In genomic region chrX:151737494-151737893, GRCh38 we compare ENCODE assay signal across 29 cellular contexts. TPM values are rescaled to one million over a fixed set of nuclear protein-coding genes. Genes with fewer than 3 reads are reported as not detected.
DNase-seq lines count a peak whose midpoint lies in the region; ATAC-seq and TF ChIP-seq lines count a peak whose summit lies in the region.
"Had no signal": no experiment of that assay in that cellular context is flagged by ENCODE, and none has a peak within 500 bp of the region (broad histone marks: within the 10 kb centered on the region; RNA-seq: fewer than 3 reads in every experiment).

No MANE protein-coding gene starts in this region.

- no peaks in the 10 kb centered on the region for H3K4me1 Mint-ChIP-seq in activated CD8-positive, alpha-beta T cell treated with anti-CD3 and anti-CD28 coated beads for 36 hours (ENCODE audit: low read depth)
- H3K4me1 Mint-ChIP-seq in activated T-cell treated with anti-CD3 and anti-CD28 coated beads, Interleukin-2, amount 50 U/mL, for 72 hours (ENCODE audit: low read depth), result no peaks in the 10 kb centered on the region
- no peaks in the 10 kb centered on the region for H3K4me1 Mint-ChIP-seq in activated T-cell treated with anti-CD3 and anti-CD28 coated beads, Interleukin-2, amount 50 U/mL, for 24 hours (ENCODE audit: low read depth)
- H3K4me1 Mint-ChIP-seq: CD14-positive monocyte; CD4-positive, alpha-beta memory T cell; CD4-positive, CD25-positive, alpha-beta regulatory T cell; CD8-positive, alpha-beta memory T cell had no signal

- peaks cover 4% of the 10 kb centered on the region for H3K27me3 Mint-ChIP-seq in activated CD8-positive, alpha-beta T cell treated with anti-CD3 and anti-CD28 coated beads for 36 hours
- peaks cover 52% of the 10 kb centered on the region for H3K27me3 Mint-ChIP-seq in activated T-cell treated with anti-CD3 and anti-CD28 coated beads, Interleukin-2, amount 50 U/mL, for 72 hours (ENCODE audit: low read depth)
- peaks cover 59% of the 10 kb centered on the region for H3K27me3 Mint-ChIP-seq in activated T-cell treated with anti-CD3 and anti-CD28 coated beads, Interleukin-2, amount 50 U/mL, for 24 hours
- H3K27me3 Mint-ChIP-seq: CD4-positive, CD25-positive, alpha-beta regulatory T cell had no signal

- no peak for TF ChIP-seq EP300 in sigmoid colon (IDR thresholded peaks at IDR 0.05)

- H4K20me1 ChIP-seq in BLaER1, result no peaks in the 10 kb centered on the region; the same call in 1 of the 2 replicates
- peaks cover 0 to 9% (median 0%) of the 10 kb centered on the region in 11 experiments; a peak in 2 of 22 replicates for H4K20me1 ChIP-seq in BLaER1 treated with 17β-estradiol and CSF1 and Interleukin-3, amounts not matched to agents 10 nM and 100 nM

- peak overlapping the region; percentile 49 for H3K4me2 ChIP-seq in BLaER1
- H3K4me2 ChIP-seq in BLaER1 treated with 17β-estradiol and CSF1 and Interleukin-3, amounts not matched to agents 10 nM and 100 nM, result peak overlapping the region in 6 of 11 experiments; percentile 34 to 61 (median 51); a peak in 5 of 22 replicates

- H3K9me3 Mint-ChIP-seq in activated CD8-positive, alpha-beta T cell treated with anti-CD3 and anti-CD28 coated beads for 36 hours, result no peaks in the 10 kb centered on the region
- H3K9me3 Mint-ChIP-seq in activated T-cell treated with anti-CD3 and anti-CD28 coated beads, Interleukin-2, amount 50 U/mL, for 72 hours, result no peaks in the 10 kb centered on the region
- H3K9me3 Mint-ChIP-seq in activated T-cell treated with anti-CD3 and anti-CD28 coated beads, Interleukin-2, amount 50 U/mL, for 24 hours, result no peaks in the 10 kb centered on the region
- H3K9me3 Mint-ChIP-seq: CD4-positive, CD25-positive, alpha-beta regulatory T cell; CD8-positive, alpha-beta memory T cell had no signal

- no peak overlapping the region for H3K27ac ChIP-seq in BLaER1
- no peak overlapping the region for H3K27ac ChIP-seq in BLaER1 treated with 17β-estradiol and CSF1 and Interleukin-3, amounts not matched to agents 10 nM and 100 nM
- H3K27ac ChIP-seq in sigmoid colon, result no peak overlapping the region

- H3K27ac Mint-ChIP-seq in activated CD8-positive, alpha-beta T cell treated with anti-CD3 and anti-CD28 coated beads for 36 hours, result no peak overlapping the region
- H3K27ac Mint-ChIP-seq in activated T-cell treated with anti-CD3 and anti-CD28 coated beads, Interleukin-2, amount 50 U/mL, for 72 hours, result no peak overlapping the region
- H3K27ac Mint-ChIP-seq in activated T-cell treated with anti-CD3 and anti-CD28 coated beads, Interleukin-2, amount 50 U/mL, for 24 hours, result no peak overlapping the region
- H3K27ac Mint-ChIP-seq: CD4-positive, alpha-beta memory T cell; CD4-positive, CD25-positive, alpha-beta regulatory T cell had no signal

- no peak for ATAC-seq in activated CD8-positive, alpha-beta T cell treated with anti-CD3 and anti-CD28 coated beads for 36 hours
- no peak for ATAC-seq in GM18858 (IDR thresholded peaks at IDR 0.05; ENCODE audit: unreplicated experiment)
- no peak for ATAC-seq in activated T-cell treated with anti-CD3 and anti-CD28 coated beads, Interleukin-2, amount 50 U/mL, for 72 hours (replicated peaks in 1 of 2)
- ATAC-seq: GM12878 had no signal

- CTCF ChIA-PET in activated CD8-positive, alpha-beta T cell treated with anti-CD3 and anti-CD28 coated beads for 36 hours (lab: Charles Lee), result no interaction called here

- DNase-seq in mesenteric fat pad (ENCODE audit: low spot score) (peak; percentile 65), sigmoid colon (peak; percentile 1)
- DNase-seq in activated CD8-positive, alpha-beta T cell treated with anti-CD3 and anti-CD28 coated beads for 36 hours, result no peak
- no peak for DNase-seq in activated T-cell treated with anti-CD3 and anti-CD28 coated beads, Interleukin-2, amount 50 U/mL, for 72 hours
- DNase-seq in activated T-cell treated with anti-CD3 and anti-CD28 coated beads, Interleukin-2, amount 50 U/mL, for 24 hours, result no peak
- DNase-seq: 8988T; ACHN; BE2C; C1 segment of cervical spinal cord; CD4-positive, alpha-beta memory T cell; CD4-positive, CD25-positive, alpha-beta regulatory T cell; CD8-positive, alpha-beta memory T cell; COR-L47; DMS 273 treated with DMSO at 0.1 percent for 48 hours; DMS153; DMS53; DMS79; DND-41; EL; GDM1 had no signal

- TF ChIP-seq CTCF in sigmoid colon (IDR thresholded peaks at IDR 0.05), result no peak
- no peak for TF ChIP-seq CTCF in activated CD8-positive, alpha-beta T cell treated with anti-CD3 and anti-CD28 coated beads for 36 hours (IDR thresholded peaks at IDR 0.05)

- no peaks in the 10 kb centered on the region for H3K36me3 Mint-ChIP-seq in activated CD8-positive, alpha-beta T cell treated with anti-CD3 and anti-CD28 coated beads for 36 hours (ENCODE audit: low read depth)
- H3K36me3 Mint-ChIP-seq in activated T-cell treated with anti-CD3 and anti-CD28 coated beads, Interleukin-2, amount 50 U/mL, for 72 hours (ENCODE audit: insufficient read depth in 2 of 2), result no peaks in the 10 kb centered on the region
- no peaks in the 10 kb centered on the region for H3K36me3 Mint-ChIP-seq in activated T-cell treated with anti-CD3 and anti-CD28 coated beads, Interleukin-2, amount 50 U/mL, for 24 hours (ENCODE audit: low read depth)
- H3K36me3 Mint-ChIP-seq: CD14-positive monocyte; CD4-positive, alpha-beta memory T cell; CD4-positive, CD25-positive, alpha-beta regulatory T cell; CD8-positive, alpha-beta memory T cell had no signal

- H3K27me3 ChIP-seq in BLaER1, result peaks cover 99% of the 10 kb centered on the region
- peaks cover 97 to 100% (median 100%) of the 10 kb centered on the region in 11 experiments for H3K27me3 ChIP-seq in BLaER1 treated with 17β-estradiol and CSF1 and Interleukin-3, amounts not matched to agents 10 nM and 100 nM
- H3K27me3 ChIP-seq in sigmoid colon, result no peaks in the 10 kb centered on the region
- H3K27me3 ChIP-seq: BE2C had no signal

- no peak overlapping the region for H3K4me3 Mint-ChIP-seq in activated CD8-positive, alpha-beta T cell treated with anti-CD3 and anti-CD28 coated beads for 36 hours
- H3K4me3 Mint-ChIP-seq in activated T-cell treated with anti-CD3 and anti-CD28 coated beads, Interleukin-2, amount 50 U/mL, for 72 hours, result no peak overlapping the region
- no peak overlapping the region for H3K4me3 Mint-ChIP-seq in activated T-cell treated with anti-CD3 and anti-CD28 coated beads, Interleukin-2, amount 50 U/mL, for 24 hours
- H3K4me3 Mint-ChIP-seq: CD14-positive monocyte; CD4-positive, alpha-beta memory T cell; CD4-positive, CD25-positive, alpha-beta regulatory T cell; CD8-positive, alpha-beta memory T cell had no signal

- H3K36me3 ChIP-seq in BLaER1, result no peaks in the 10 kb centered on the region
- no peaks in the 10 kb centered on the region for H3K36me3 ChIP-seq in BLaER1 treated with 17β-estradiol and CSF1 and Interleukin-3, amounts not matched to agents 10 nM and 100 nM
- H3K36me3 ChIP-seq in sigmoid colon, result no peaks in the 10 kb centered on the region
- H3K36me3 ChIP-seq: BE2C had no signal

- WGBS in sigmoid colon, 2 donors, result 74 to 76% methylated on average over 5 of the region's 5 CpGs

- H3K9me3 ChIP-seq in BLaER1, result 0 out of 2 replicates have a peak, but pooled peaks cover 4% of the 10 kb centered on the region
- H3K9me3 ChIP-seq in BLaER1 treated with 17β-estradiol and CSF1 and Interleukin-3, amounts not matched to agents 10 nM and 100 nM (replicated peaks in 1 of 11), result peaks cover 0 to 22% (median 11%) of the 10 kb centered on the region in 11 experiments; a peak in 16 of 22 replicates
- no peaks in the 10 kb centered on the region for H3K9me3 ChIP-seq in sigmoid colon
- H3K9me3 ChIP-seq: BE2C had no signal

- H3K4me1 ChIP-seq in BLaER1 (peaks cover 22% of the 10 kb centered on the region), sigmoid colon (no peaks in the 10 kb centered on the region)
- peaks cover 0 to 21% (median 15%) of the 10 kb centered on the region in 10 experiments; a peak in 13 of 20 replicates for H3K4me1 ChIP-seq in BLaER1 treated with 17β-estradiol and CSF1 and Interleukin-3, amounts not matched to agents 10 nM and 100 nM
- H3K4me1 ChIP-seq: BE2C had no signal

- intact Hi-C loops in sigmoid colon (cut with DNase I), result no loop called here
- intact Hi-C loops in activated CD8-positive, alpha-beta T cell treated with anti-CD3 and anti-CD28 coated beads for 36 hours (cut with micrococcal nuclease), result no loop called here

- TF ChIP-seq POLR2A in sigmoid colon (IDR thresholded peaks at IDR 0.05), result no peak

- H3K4me3 ChIP-seq in BLaER1, result no peak overlapping the region
- H3K4me3 ChIP-seq in BLaER1 treated with 17β-estradiol and CSF1 and Interleukin-3, amounts not matched to agents 10 nM and 100 nM, result no peak overlapping the region
- H3K4me3 ChIP-seq in sigmoid colon, result no peak overlapping the region
- H3K4me3 ChIP-seq: GM12878 had no signal

- POLR2A ChIA-PET in activated CD8-positive, alpha-beta T cell treated with anti-CD3 and anti-CD28 coated beads for 36 hours (lab: Charles Lee), result no interaction called here

- no peak overlapping the region for H3K9ac ChIP-seq in BLaER1
- no peak overlapping the region for H3K9ac ChIP-seq in BLaER1 treated with 17β-estradiol and CSF1 and Interleukin-3, amounts not matched to agents 10 nM and 100 nM

RNA-seq across cellular contexts. Expression of gene CNGA2, which starts 2.9 kb away (rescaled TPM):
- total RNA-seq in mesenteric fat pad, result not detected
- total RNA-seq in sigmoid colon, result not detected
- polyA plus RNA-seq in sigmoid colon, result under 1 TPM in 1 of 3 donors, not detected in 2; under 0.01 TPM
- total RNA-seq in activated CD8-positive, alpha-beta T cell treated with anti-CD3 and anti-CD28 coated beads for 36 hours, result not detected
- not detected for total RNA-seq in activated T-cell treated with anti-CD3 and anti-CD28 coated beads, Interleukin-2, amount 50 U/mL, for 72 hours
- total RNA-seq: A673; CD4-positive, alpha-beta memory T cell; CD4-positive, CD25-positive, alpha-beta regulatory T cell; CD8-positive, alpha-beta memory T cell; Daoy; G401; GM12878 had no signal
- polyA plus RNA-seq: AG04450; CD14-positive monocyte; CD4-positive, alpha-beta memory T cell; CD4-positive, CD25-positive, alpha-beta regulatory T cell; CD8-positive, alpha-beta memory T cell; GM12878 had no signal

RNA-seq across cellular contexts. Expression of gene FATE1, which starts 21.7 kb away (rescaled TPM):
- total RNA-seq in mesenteric fat pad (not detected), sigmoid colon (not detected)
- under 1 TPM in 1 of 3 donors, not detected in 2; 0.06 TPM for polyA plus RNA-seq in sigmoid colon
- total RNA-seq in activated CD8-positive, alpha-beta T cell treated with anti-CD3 and anti-CD28 coated beads for 36 hours, result not detected
- not detected for total RNA-seq in activated T-cell treated with anti-CD3 and anti-CD28 coated beads, Interleukin-2, amount 50 U/mL, for 72 hours
- total RNA-seq: CD4-positive, alpha-beta memory T cell; CD4-positive, CD25-positive, alpha-beta regulatory T cell; CD8-positive, alpha-beta memory T cell; Daoy; G401; GM12878 had no signal
- polyA plus RNA-seq: AG04450; CD14-positive monocyte; CD4-positive, alpha-beta memory T cell; CD4-positive, CD25-positive, alpha-beta regulatory T cell; CD8-positive, alpha-beta memory T cell had no signal

RNA-seq across cellular contexts. Expression of gene PRRG3, which starts 42.2 kb away (rescaled TPM):
- total RNA-seq in mesenteric fat pad (0.32 TPM), sigmoid colon (1 to 10 TPM in 3 of 4 donors, under 1 TPM in 1; 0.71 to 5.8 (median 2.2) TPM)
- polyA plus RNA-seq in sigmoid colon, result 1 to 10 TPM in 1 of 3 donors, under 1 TPM in 1, not detected in 1; 0.34 to 1.8 TPM
- not detected for total RNA-seq in activated CD8-positive, alpha-beta T cell treated with anti-CD3 and anti-CD28 coated beads for 36 hours
- total RNA-seq in activated T-cell treated with anti-CD3 and anti-CD28 coated beads, Interleukin-2, amount 50 U/mL, for 72 hours, result not detected
- total RNA-seq: A673; CD4-positive, alpha-beta memory T cell; CD4-positive, CD25-positive, alpha-beta regulatory T cell; CD8-positive, alpha-beta memory T cell; G401; GM12878 had no signal
- polyA plus RNA-seq: AG04450; CD14-positive monocyte; CD4-positive, alpha-beta memory T cell; CD4-positive, CD25-positive, alpha-beta regulatory T cell; CD8-positive, alpha-beta memory T cell had no signal

Comparison
In these comparisons a context has a peak if more than half of its experiments do, and no peak if none do; other contexts are left out.
1. DNase-seq: peak in mesenteric fat pad (single experiment) and sigmoid colon (single experiment); none in activated CD8-positive, alpha-beta T cell treated with anti-CD3 and anti-CD28 coated beads for 36 hours (single experiment), activated T-cell treated with anti-CD3 and anti-CD28 coated beads, Interleukin-2, amount 50 U/mL, for 72 hours (0 of 2) and activated T-cell treated with anti-CD3 and anti-CD28 coated beads, Interleukin-2, amount 50 U/mL, for 24 hours (single experiment).